16 cellular contexts compared by ENCODE assay signal in the genomic region with DNA sequence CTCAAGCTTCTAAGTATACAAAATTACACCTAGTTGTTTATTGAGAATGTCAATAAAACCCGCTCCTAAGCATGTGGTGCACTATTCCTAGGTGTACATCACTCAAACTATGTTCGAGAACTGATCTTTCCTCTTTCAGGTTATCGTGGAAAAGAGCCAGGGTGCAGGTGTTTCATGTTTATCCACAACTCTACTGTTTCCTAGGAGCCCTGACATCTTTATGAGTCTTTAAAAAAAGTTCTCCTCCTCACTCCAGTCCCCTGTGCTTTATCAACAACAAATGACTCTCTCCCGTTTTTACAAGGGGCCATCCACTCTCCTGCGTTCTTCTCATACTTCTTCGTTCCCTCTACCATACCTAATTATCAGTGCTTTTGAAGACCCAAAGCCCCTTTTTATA.
DNase-seq lines count a peak whose midpoint lies in the region; ATAC-seq and TF ChIP-seq lines count a peak whose summit lies in the region.
"Had no signal": no experiment of that assay in that cellular context is flagged by ENCODE, and none has a peak within 500 bp of the region (broad histone marks: within the 10 kb centered on the region; RNA-seq: fewer than 3 reads in every experiment).

No MANE protein-coding gene starts in this region.

- TF ChIP-seq CTCF in uterus (IDR thresholded peaks at IDR 0.05) (no peak), foreskin keratinocyte (conservative IDR thresholded peaks at IDR 0.05) (no peak)

- H3K4me1 ChIP-seq in rectal smooth muscle tissue (ENCODE audit: control insufficient read depth, insufficient read depth, low read length) (peaks cover 6% of the 10 kb centered on the region), uterus (no peaks in the 10 kb centered on the region), foreskin keratinocyte (no peaks in the 10 kb centered on the region)

- H3K36me3 Mint-ChIP-seq in activated naive CD8-positive, alpha-beta T cell treated with anti-CD3 and anti-CD28 coated beads, Interleukin-2, amount 50 U/mL, for 24 hours (ENCODE audit: low read depth), result no peaks in the 10 kb centered on the region
- H3K36me3 Mint-ChIP-seq: CD4-positive, alpha-beta memory T cell had no signal

- DNase-seq in left colon (no peak), uterus (peak in 1 of 2 donors; percentile 78), foreskin keratinocyte (no peak)
- DNase-seq in stimulated activated CD4-positive, alpha-beta T cell treated with anti-CD3 and anti-CD28 coated beads, Interleukin-4, amount 100 ng/mL, for 24 hours, result no peak
- DNase-seq in activated naive CD8-positive, alpha-beta T cell treated with anti-CD3 and anti-CD28 coated beads, Interleukin-2, amount 50 U/mL, for 24 hours, result no peak
- DNase-seq: C1 segment of cervical spinal cord; Calu3; CD4-positive, alpha-beta memory T cell; COR-L47; DMS53; DMS79 treated with DMSO at 0.1 percent for 48 hours; GF-D8; H9 had no signal

- no peak overlapping the region for H3K27ac Mint-ChIP-seq in activated naive CD8-positive, alpha-beta T cell treated with anti-CD3 and anti-CD28 coated beads, Interleukin-2, amount 50 U/mL, for 24 hours
- H3K27ac Mint-ChIP-seq: CD4-positive, alpha-beta memory T cell; GM23338; H9 had no signal

- intact Hi-C loops in left colon (cut with DNase I, micrococcal nuclease), result no loop called here
- intact Hi-C loops in uterus (cut with DNase I; ENCODE audit: low total_unique reads), result no loop called here

- peak overlapping the region; percentile 21 for H3K27ac ChIP-seq in rectal smooth muscle tissue (ENCODE audit: low read depth, low read length)
- peak overlapping the region; percentile 56 to 65 for H3K27ac ChIP-seq in uterus
- no peak overlapping the region for H3K27ac ChIP-seq in foreskin keratinocyte

- peaks cover 14% of the 10 kb centered on the region for H3K27me3 Mint-ChIP-seq in activated naive CD8-positive, alpha-beta T cell treated with anti-CD3 and anti-CD28 coated beads, Interleukin-2, amount 50 U/mL, for 24 hours

- H3K27me3 ChIP-seq in rectal smooth muscle tissue (ENCODE audit: control insufficient read depth, insufficient read depth, low read length) (no peaks in the 10 kb centered on the region), uterus (no peaks in the 10 kb centered on the region), foreskin keratinocyte (peaks cover 3% of the 10 kb centered on the region)

- no peaks in the 10 kb centered on the region for H3K9me3 Mint-ChIP-seq in activated naive CD8-positive, alpha-beta T cell treated with anti-CD3 and anti-CD28 coated beads, Interleukin-2, amount 50 U/mL, for 24 hours
- H3K9me3 Mint-ChIP-seq: CD4-positive, alpha-beta memory T cell; GM23338; H9 had no signal

- ATAC-seq in left colon (peak; percentile 18), foreskin keratinocyte (no peak)
- no peak for ATAC-seq in activated naive CD8-positive, alpha-beta T cell treated with anti-CD3 and anti-CD28 coated beads, Interleukin-2, amount 50 U/mL, for 24 hours
- ATAC-seq: GM23338, HCT116 had no signal

- no peak for TF ChIP-seq POLR2A in uterus (IDR thresholded peaks at IDR 0.05)

- H3K36me3 ChIP-seq in rectal smooth muscle tissue (ENCODE audit: control insufficient read depth, insufficient read depth, low read length) (no peaks in the 10 kb centered on the region), uterus (no peaks in the 10 kb centered on the region)

- H3K4me3 ChIP-seq in rectal smooth muscle tissue (ENCODE audit: low read length), result no peak overlapping the region
- H3K4me3 ChIP-seq in uterus, result no peak overlapping the region
- H3K4me3 ChIP-seq: GM23338 had no signal

- H3K4me1 Mint-ChIP-seq in activated naive CD8-positive, alpha-beta T cell treated with anti-CD3 and anti-CD28 coated beads, Interleukin-2, amount 50 U/mL, for 24 hours, result peaks cover 9% of the 10 kb centered on the region
- H3K4me1 Mint-ChIP-seq: CD4-positive, alpha-beta memory T cell had no signal

- H3K4me3 Mint-ChIP-seq in activated naive CD8-positive, alpha-beta T cell treated with anti-CD3 and anti-CD28 coated beads, Interleukin-2, amount 50 U/mL, for 24 hours, result no peak overlapping the region
- H3K4me3 Mint-ChIP-seq: CD4-positive, alpha-beta memory T cell; GM23338; H9 had no signal

- H3K9me3 ChIP-seq in uterus, result no peaks in the 10 kb centered on the region

- H3K9ac ChIP-seq in rectal smooth muscle tissue (ENCODE audit: low read length), result no peak overlapping the region
